ENCODE assay signal across 8 cellular contexts in genomic region chr7:38630720-38631673, GRCh38. TPM values are rescaled to one million over a fixed set of nuclear protein-coding genes. Genes with fewer than 3 reads are reported as not detected.
DNase-seq lines count a peak whose midpoint lies in the region; ATAC-seq lines count a peak whose summit lies in the region.

Gene AMPH (minus strand): TSS chr7:38631373. CDS start chr7:38631351, 22 bp downstream.

- no peaks in the 10 kb centered on the region for H3K36me3 ChIP-seq in H7 (replicated peaks; ENCODE audit: control insufficient read depth, insufficient read depth, low read length)

- peak within 1 kb of the TSS; percentile 59 for H3K4me3 ChIP-seq in H7 (ENCODE audit: insufficient read depth, low read depth, low read length)
- peak within 1 kb of the TSS; percentile 55 for H3K4me3 ChIP-seq in skeletal muscle cell (ENCODE audit: low read depth, low read length)

- no peak within 1 kb of the TSS for H3K27ac ChIP-seq in caudate nucleus (ENCODE audit: low read depth, low read length)

- ATAC-seq in HG02763 (IDR thresholded peaks at IDR 0.05; ENCODE audit: unreplicated experiment): no peak

- DNase-seq in H7 (peak; percentile 89), NCI-H82 (lab: John Stamatoyannopoulos, UW) (peak; percentile 86), caudate nucleus (lab: John Stamatoyannopoulos, UW) (peak in 52 of 61 donors; percentile 13 to 83 (median 58)), iPS-NIHi7 (ENCODE audit: extremely low spot score) (peak; percentile 82), skeletal muscle cell (ENCODE audit: low read depth) (no peak), SHP77 treated with DMSO at 0.1 percent for 48 hours (lab: John Stamatoyannopoulos, UW) (no peak), RKO (ENCODE audit: low spot score) (no peak)

- H3K27me3 ChIP-seq in H7 (ENCODE audit: control insufficient read depth, insufficient read depth, low read length): peaks cover 34% of the 10 kb centered on the region

RNA-seq across cellular contexts. Expression of gene AMPH, which starts in this region (rescaled TPM):
- 2.3 and 2.8 TPM in 2 replicates for total RNA-seq in H7 (2014; rRNA removed; shearing (Covaris generic))

Comparison
In these comparisons a context has a peak if more than half of its experiments do, and no peak if none do; other contexts are left out.
1. DNase-seq: peak in H7 (single experiment), NCI-H82 (single experiment), caudate nucleus (52 of 61) and iPS-NIHi7 (single experiment); none in skeletal muscle cell (single experiment), SHP77 treated with DMSO at 0.1 percent for 48 hours (single experiment) and RKO (single experiment).